ENCODE assay signal across 20 cellular contexts in the genomic region with DNA sequence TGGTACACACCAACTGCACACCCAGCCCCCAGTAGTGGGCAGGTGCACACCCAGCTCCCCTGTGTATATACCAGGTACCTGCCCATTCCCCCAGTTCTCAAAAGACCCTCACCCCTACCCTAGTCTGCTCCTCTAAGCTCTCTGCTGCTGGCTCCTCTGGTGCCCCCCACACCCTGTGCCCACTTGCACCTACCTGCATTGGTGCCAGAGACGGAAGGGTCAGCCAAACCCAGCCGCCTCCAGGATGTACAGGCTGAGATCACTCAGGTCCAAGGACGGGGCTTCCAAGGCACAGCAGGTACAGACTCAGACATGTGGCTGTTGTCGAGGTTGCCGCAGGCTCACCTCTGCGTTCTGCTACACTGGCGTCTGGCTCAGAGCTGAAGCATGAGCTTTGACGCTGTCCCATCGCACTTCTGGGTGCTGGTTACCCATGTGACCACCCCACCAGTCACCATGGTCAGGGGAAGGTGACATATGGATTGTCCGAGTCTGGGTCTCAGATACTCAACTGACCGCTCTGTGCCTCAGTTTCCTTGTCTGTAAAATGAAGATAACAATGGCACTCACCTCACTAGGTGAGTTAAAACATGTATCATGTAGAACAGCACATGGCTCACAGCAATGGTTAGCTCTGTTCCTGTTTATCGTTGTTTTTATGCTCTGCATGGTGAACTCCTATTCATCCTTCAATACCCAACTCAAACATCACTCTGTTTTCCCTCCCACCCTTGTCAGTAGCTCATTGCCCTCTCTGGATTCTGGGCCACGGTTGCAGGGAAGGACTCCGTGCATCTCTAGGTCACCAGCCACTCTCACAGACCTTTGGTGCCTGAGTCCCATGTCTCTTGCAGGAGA. TPM values are rescaled to one million over a fixed set of nuclear protein-coding genes. Genes with fewer than 3 reads are reported as not detected.
DNase-seq lines count a peak whose midpoint lies in the region; ATAC-seq and TF ChIP-seq lines count a peak whose summit lies in the region.
"Had no signal": no experiment of that assay in that cellular context is flagged by ENCODE, and none has a peak within 500 bp of the region (broad histone marks: within the 10 kb centered on the region; RNA-seq: fewer than 3 reads in every experiment).

No MANE protein-coding gene starts in this region.

- H3K4me1 Mint-ChIP-seq in CD4-positive, CD25-positive, alpha-beta regulatory T cell = peaks cover 0 to 22% (median 7%) of the 10 kb centered on the region in 4 donors
- peaks cover 2% of the 10 kb centered on the region for H3K4me1 Mint-ChIP-seq in activated CD4-positive, alpha-beta memory T cell treated with anti-CD3 and anti-CD28 coated beads, Interleukin-2, amount 10 ng/mL, durations not matched to agents 7 days and 5 days
- H3K4me1 Mint-ChIP-seq in naive thymus-derived CD4-positive, alpha-beta T cell = peaks cover 14 to 42% (median 22%) of the 10 kb centered on the region in 7 donors

- H3K36me3 Mint-ChIP-seq in CD4-positive, CD25-positive, alpha-beta regulatory T cell = peaks cover 29% of the 10 kb centered on the region
- H3K36me3 Mint-ChIP-seq in activated CD4-positive, alpha-beta memory T cell treated with anti-CD3 and anti-CD28 coated beads, Interleukin-2, amount 10 ng/mL, durations not matched to agents 7 days and 5 days (ENCODE audit: low read depth) = peaks cover 72% of the 10 kb centered on the region
- peaks cover 0 to 41% (median 27%) of the 10 kb centered on the region in 5 donors for H3K36me3 Mint-ChIP-seq in naive thymus-derived CD4-positive, alpha-beta T cell

- H3K4me1 ChIP-seq in CD4-positive, CD25-positive, alpha-beta regulatory T cell (ENCODE audit: control insufficient read depth, insufficient read depth, low read length, poor library complexity, severe bottlenecking) = no peaks in the 10 kb centered on the region
- peaks cover 0 to 11% of the 10 kb centered on the region in 2 donors for H3K4me1 ChIP-seq in naive thymus-derived CD4-positive, alpha-beta T cell (ENCODE audit: control insufficient read depth in 2 of 2, insufficient read depth in 2 of 2, low read length in 2 of 2)
- H3K4me1 ChIP-seq in transverse colon = no peaks in the 10 kb centered on the region
- H3K4me1 ChIP-seq: BE2C, tibial nerve had no signal

- H3K27ac Mint-ChIP-seq in CD4-positive, CD25-positive, alpha-beta regulatory T cell = peak overlapping the region in 2 of 3 donors; percentile 35 to 93
- no peak overlapping the region for H3K27ac Mint-ChIP-seq in activated CD4-positive, alpha-beta memory T cell treated with anti-CD3 and anti-CD28 coated beads, Interleukin-2, amount 10 ng/mL, durations not matched to agents 7 days and 5 days
- peak overlapping the region in 8 of 9 donors; percentile 59 to 91 (median 84) for H3K27ac Mint-ChIP-seq in naive thymus-derived CD4-positive, alpha-beta T cell
- H3K27ac Mint-ChIP-seq: stimulated activated memory B cell treated with anti-CD40 and anti-IgM and Interleukin-4, amounts not matched to agents 10 μg/mL and 1 μg/mL and 100 μg/mL, for 72 hours had no signal

- TF ChIP-seq CTCF in transverse colon (IDR thresholded peaks at IDR 0.05) = no peak

- no peaks in the 10 kb centered on the region for H3K27me3 ChIP-seq in CD4-positive, CD25-positive, alpha-beta regulatory T cell (ENCODE audit: control insufficient read depth, insufficient read depth, low read length)
- H3K27me3 ChIP-seq in naive thymus-derived CD4-positive, alpha-beta T cell (ENCODE audit: control insufficient read depth in 2 of 2, insufficient read depth in 2 of 2, low read length in 2 of 2) = no peaks in the 10 kb centered on the region
- no peaks in the 10 kb centered on the region for H3K27me3 ChIP-seq in transverse colon
- H3K27me3 ChIP-seq: BE2C, tibial nerve had no signal

- no peak overlapping the region for H3K4me3 Mint-ChIP-seq in CD4-positive, CD25-positive, alpha-beta regulatory T cell
- no peak overlapping the region for H3K4me3 Mint-ChIP-seq in activated CD4-positive, alpha-beta memory T cell treated with anti-CD3 and anti-CD28 coated beads, Interleukin-2, amount 10 ng/mL, durations not matched to agents 7 days and 5 days
- no peak overlapping the region for H3K4me3 Mint-ChIP-seq in naive thymus-derived CD4-positive, alpha-beta T cell
- H3K4me3 Mint-ChIP-seq: stimulated activated memory B cell treated with anti-CD40 and anti-IgM and Interleukin-4, amounts not matched to agents 10 μg/mL and 1 μg/mL and 100 μg/mL, for 72 hours had no signal

- no peaks in the 10 kb centered on the region for H3K9me3 ChIP-seq in CD4-positive, CD25-positive, alpha-beta regulatory T cell (ENCODE audit: control insufficient read depth in 2 of 2, low read length in 2 of 2)
- H3K9me3 ChIP-seq in naive thymus-derived CD4-positive, alpha-beta T cell (ENCODE audit: control insufficient read depth in 2 of 3, low read length in 3 of 3) = no peaks in the 10 kb centered on the region
- no peaks in the 10 kb centered on the region for H3K9me3 ChIP-seq in transverse colon
- H3K9me3 ChIP-seq: BE2C, mucosa of descending colon, tibial nerve had no signal

- no peak for TF ChIP-seq EP300 in transverse colon (IDR thresholded peaks at IDR 0.05; ENCODE audit: low read depth)

- no peaks in the 10 kb centered on the region for H3K27me3 Mint-ChIP-seq in CD4-positive, CD25-positive, alpha-beta regulatory T cell
- H3K27me3 Mint-ChIP-seq in activated CD4-positive, alpha-beta memory T cell treated with anti-CD3 and anti-CD28 coated beads, Interleukin-2, amount 10 ng/mL, durations not matched to agents 7 days and 5 days = no peaks in the 10 kb centered on the region
- H3K27me3 Mint-ChIP-seq in naive thymus-derived CD4-positive, alpha-beta T cell = no peaks in the 10 kb centered on the region
- H3K27me3 Mint-ChIP-seq: stimulated activated memory B cell treated with anti-CD40 and anti-IgM and Interleukin-4, amounts not matched to agents 10 μg/mL and 1 μg/mL and 100 μg/mL, for 72 hours had no signal

- intact Hi-C loops in naive thymus-derived CD4-positive, alpha-beta T cell (cut with micrococcal nuclease) = loop anchor here in 1 of 2 donors (1.0 kb wide), 1 partner anchor 10 kb away; no protein-coding TSS in a partner anchor
- intact Hi-C loops in transverse colon (cut with DNase I; ENCODE audit: low total_unique reads) = no loop called here

- POLR2A ChIA-PET in activated CD4-positive, alpha-beta memory T cell treated with anti-CD3 and anti-CD28 coated beads, Interleukin-2, amount 10 ng/mL, durations not matched to agents 7 days and 5 days (lab: Charles Lee) = interaction anchor here (1.3 to 1.5 kb wide), 2 partner anchors 10 to 12 kb away, joined by 3 to 6 read pairs; no protein-coding TSS in a partner anchor
- POLR2A ChIA-PET in naive thymus-derived CD4-positive, alpha-beta T cell (lab: Charles Lee) = interaction anchor here (0.5 to 8.5 kb wide), 10 partner anchors 9 to 137 kb away, joined by 3 to 99 read pairs (median 4); no protein-coding TSS in a partner anchor

- DNase-seq in activated CD4-positive, CD25-positive, alpha-beta regulatory T cell treated with anti-CD3 and anti-CD28 coated beads, Interleukin-2, amount 50 U/mL, for 72 hours = peak; percentile 28
- DNase-seq in activated CD4-positive, CD25-positive, alpha-beta regulatory T cell (lab: John Stamatoyannopoulos, UW) = no peak
- no peak for DNase-seq in CD4-positive, CD25-positive, alpha-beta regulatory T cell
- DNase-seq in activated CD4-positive, alpha-beta memory T cell treated with anti-CD3 and anti-CD28 coated beads, Interleukin-2, amount 10 ng/mL, durations not matched to agents 7 days and 5 days = peak; percentile 13
- no peak for DNase-seq in naive thymus-derived CD4-positive, alpha-beta T cell
- DNase-seq in transverse colon = no peak
- DNase-seq: 8988T; BE2C; effector memory CD4-positive, alpha-beta T cell; GM23248; mucosa of descending colon; NCI-H1048; NK-92 treated with Interleukin-12 subunit alpha and Interleukin-12 subunit beta, amount 100 ng/mL, for 24 hours; RPMI8226 had no signal

- CTCF ChIA-PET in activated CD4-positive, alpha-beta memory T cell treated with anti-CD3 and anti-CD28 coated beads, Interleukin-2, amount 10 ng/mL, durations not matched to agents 7 days and 5 days (lab: Charles Lee) = interaction anchor here (1.6 to 2.9 kb wide), 2 partner anchors 10 kb away, joined by 5 to 16 read pairs; no protein-coding TSS in a partner anchor
- CTCF ChIA-PET in naive thymus-derived CD4-positive, alpha-beta T cell (lab: Charles Lee) = interaction anchor here (0.5 to 3.0 kb wide), 5 partner anchors 10 to 136 kb away, joined by 3 to 11 read pairs (median 3); no protein-coding TSS in a partner anchor

- no peaks in the 10 kb centered on the region for H3K9me3 Mint-ChIP-seq in CD4-positive, CD25-positive, alpha-beta regulatory T cell
- H3K9me3 Mint-ChIP-seq in activated CD4-positive, alpha-beta memory T cell treated with anti-CD3 and anti-CD28 coated beads, Interleukin-2, amount 10 ng/mL, durations not matched to agents 7 days and 5 days = no peaks in the 10 kb centered on the region
- H3K9me3 Mint-ChIP-seq in naive thymus-derived CD4-positive, alpha-beta T cell = peaks cover 0 to under 1% (median 0%) of the 10 kb centered on the region in 11 donors
- H3K9me3 Mint-ChIP-seq: stimulated activated memory B cell treated with anti-CD40 and anti-IgM and Interleukin-4, amounts not matched to agents 10 μg/mL and 1 μg/mL and 100 μg/mL, for 72 hours had no signal

- no peak overlapping the region for H3K27ac ChIP-seq in CD4-positive, CD25-positive, alpha-beta regulatory T cell (ENCODE audit: insufficient read depth, low read length, poor library complexity, severe bottlenecking)
- H3K27ac ChIP-seq in naive thymus-derived CD4-positive, alpha-beta T cell (ENCODE audit: low read depth, low read length) = peak overlapping the region; percentile 23
- no peak overlapping the region for H3K27ac ChIP-seq in transverse colon
- H3K27ac ChIP-seq: GM23248, KMS-11, tibial nerve had no signal

- no peak for TF ChIP-seq POLR2A in transverse colon (IDR thresholded peaks at IDR 0.05)

- peaks cover 86% of the 10 kb centered on the region for H3K36me3 ChIP-seq in CD4-positive, CD25-positive, alpha-beta regulatory T cell (ENCODE audit: control insufficient read depth, insufficient read depth, low read length)
- peaks cover 24 to 89% (median 54%) of the 10 kb centered on the region in 3 experiments for H3K36me3 ChIP-seq in naive thymus-derived CD4-positive, alpha-beta T cell (ENCODE audit: control insufficient read depth in 2 of 3, insufficient read depth in 3 of 3, low read length in 3 of 3)
- H3K36me3 ChIP-seq in transverse colon = no peaks in the 10 kb centered on the region
- H3K36me3 ChIP-seq: BE2C, tibial nerve had no signal

- no peak overlapping the region for H3K4me3 ChIP-seq in CD4-positive, CD25-positive, alpha-beta regulatory T cell (ENCODE audit: low read depth, low read length)
- no peak overlapping the region for H3K4me3 ChIP-seq in naive thymus-derived CD4-positive, alpha-beta T cell (ENCODE audit: low read length)
- no peak overlapping the region for H3K4me3 ChIP-seq in transverse colon
- H3K4me3 ChIP-seq: GM23248, mucosa of descending colon, tibial nerve had no signal

- in situ Hi-C loops in transverse colon (cut with MboI; ENCODE audit: low pct_ligation_motif_present in 1 of 4, low pct_unique_long_range_greater_than_20kb in 1 of 4, low sequenced_read_pairs in 3 of 4) = loop anchor here in 1 of 4 donors (25.0 kb wide), 1 partner anchor 299 kb away; no protein-coding TSS in a partner anchor

- WGBS in transverse colon (ENCODE audit: low coverage in 1 of 2), 2 donors = 88 to 98% methylated on average over 3 to 14 of the region's 14 CpGs

- no peak for ATAC-seq in CD4-positive, CD25-positive, alpha-beta regulatory T cell (ENCODE audit: low read depth in 2 of 2)
- ATAC-seq in naive thymus-derived CD4-positive, alpha-beta T cell = no peak
- no peak for ATAC-seq in GM18873 (IDR thresholded peaks at IDR 0.05; ENCODE audit: low FRiP score, unreplicated experiment)
- no peak for ATAC-seq in HG02852 (IDR thresholded peaks at IDR 0.05; ENCODE audit: unreplicated experiment)
- ATAC-seq: mucosa of descending colon; stimulated activated memory B cell treated with anti-CD40 and anti-IgM and Interleukin-4, amounts not matched to agents 10 μg/mL and 1 μg/mL and 100 μg/mL, for 72 hours had no signal

RNA-seq across cellular contexts. Expression of gene SUSD3, which starts 45.3 kb away (rescaled TPM):
- total RNA-seq in CD4-positive, CD25-positive, alpha-beta regulatory T cell = 68.7 TPM
- polyA plus RNA-seq in CD4-positive, CD25-positive, alpha-beta regulatory T cell = 100 to 1,000 TPM; 187 to 229 (median 210) TPM
- total RNA-seq in activated CD4-positive, alpha-beta memory T cell treated with anti-CD3 and anti-CD28 coated beads, Interleukin-2, amount 10 ng/mL, durations not matched to agents 7 days and 5 days = 10 to 100 TPM; 69.6 to 71.4 TPM
- 10 to 100 TPM; 62.8 to 83.5 (median 68.7) TPM for total RNA-seq in naive thymus-derived CD4-positive, alpha-beta T cell
- 100 to 1,000 TPM; 186 to 315 TPM for polyA plus RNA-seq in naive thymus-derived CD4-positive, alpha-beta T cell
- 1 to 10 TPM in 2 of 4 donors, not detected in 2; 1.9 to 2.7 TPM for total RNA-seq in transverse colon
- total RNA-seq: G401 had no signal
- polyA plus RNA-seq: GM23248 had no signal

Comparison
In these comparisons a context has a peak if more than half of its experiments do, and no peak if none do; other contexts are left out.
1. DNase-seq: peak in activated CD4-positive, CD25-positive, alpha-beta regulatory T cell treated with anti-CD3 and anti-CD28 coated beads, Interleukin-2, amount 50 U/mL, for 72 hours (single experiment) and activated CD4-positive, alpha-beta memory T cell treated with anti-CD3 and anti-CD28 coated beads, Interleukin-2, amount 10 ng/mL, durations not matched to agents 7 days and 5 days (single experiment); none in activated CD4-positive, CD25-positive, alpha-beta regulatory T cell (0 of 4), CD4-positive, CD25-positive, alpha-beta regulatory T cell (0 of 3), naive thymus-derived CD4-positive, alpha-beta T cell (0 of 9) and transverse colon (single experiment).
2. RNA of gene SUSD3, which starts 45.3 kb away (total RNA-seq): 69.6 to 71.4 TPM in activated CD4-positive, alpha-beta memory T cell treated with anti-CD3 and anti-CD28 coated beads, Interleukin-2, amount 10 ng/mL, durations not matched to agents 7 days and 5 days, 68.7 TPM in CD4-positive, CD25-positive, alpha-beta regulatory T cell (single experiment) and 62.8 to 83.5 TPM in naive thymus-derived CD4-positive, alpha-beta T cell; 1.9 to 2.7 TPM in transverse colon; every median in the first group is over 10 times any median in the second.